ENCODE assay signal across 16 cellular contexts in genomic region chr4:140955528-140956094, GRCh38.
"Had no signal": no experiment of that assay in that cellular context is flagged by ENCODE, and none has a peak within 500 bp of the region (broad histone marks: within the 10 kb centered on the region; RNA-seq: fewer than 3 reads in every experiment).

No MANE protein-coding gene starts in this region.

- H3K4me1 ChIP-seq: right lobe of liver, spleen had no signal

- H3K4me3 Mint-ChIP-seq: activated CD8-positive, alpha-beta T cell treated with anti-CD3 and anti-CD28 coated beads for 36 hours; activated T-cell treated with anti-CD3 and anti-CD28 coated beads, Interleukin-2, amount 50 U/mL, for 4 hours; naive thymus-derived CD4-positive, alpha-beta T cell; T-helper 17 cell had no signal

- H3K27me3 ChIP-seq: right lobe of liver, spleen had no signal

- H3K36me3 ChIP-seq: right lobe of liver, spleen had no signal

- H3K27ac ChIP-seq: right lobe of liver, spleen had no signal

- H3K9me3 ChIP-seq: right lobe of liver had no signal

- H3K4me1 Mint-ChIP-seq: naive thymus-derived CD4-positive, alpha-beta T cell; T-helper 17 cell had no signal

- ATAC-seq: activated CD8-positive, alpha-beta T cell treated with anti-CD3 and anti-CD28 coated beads for 36 hours; activated T-cell treated with anti-CD3 and anti-CD28 coated beads, Interleukin-2, amount 50 U/mL, for 4 hours; left lobe of liver; naive thymus-derived CD4-positive, alpha-beta T cell; right lobe of liver; T-helper 17 cell had no signal

- DNase-seq: activated CD4-positive, alpha-beta T cell treated with anti-CD3 and anti-CD28 coated beads for 4 hours; activated CD8-positive, alpha-beta T cell treated with anti-CD3 and anti-CD28 coated beads for 36 hours; activated effector memory CD4-positive, alpha-beta T cell treated with Interleukin-2 at 50 U/mL for 16 hours; activated naive CD4-positive, alpha-beta T cell treated with anti-CD3 and anti-CD28 coated beads, Interleukin-2, amount 50 U/mL, for 16 hours; activated T-cell treated with anti-CD3 and anti-CD28 coated beads, Interleukin-2, amount 50 U/mL, for 4 hours; central memory CD4-positive, alpha-beta T cell; effector CD4-positive, alpha-beta T cell; islet precursor cell; naive thymus-derived CD4-positive, alpha-beta T cell; posterior cingulate gyrus; right lobe of liver; spleen; T-helper 17 cell; trophoblast cell had no signal

- H3K9me3 Mint-ChIP-seq: activated CD8-positive, alpha-beta T cell treated with anti-CD3 and anti-CD28 coated beads for 36 hours had no signal

- H3K27ac Mint-ChIP-seq: activated CD8-positive, alpha-beta T cell treated with anti-CD3 and anti-CD28 coated beads for 36 hours; naive thymus-derived CD4-positive, alpha-beta T cell; T-helper 17 cell had no signal

- H3K4me3 ChIP-seq: coronary artery, right lobe of liver, spleen had no signal
